19 cellular contexts compared by ENCODE assay signal in the genomic region with DNA sequence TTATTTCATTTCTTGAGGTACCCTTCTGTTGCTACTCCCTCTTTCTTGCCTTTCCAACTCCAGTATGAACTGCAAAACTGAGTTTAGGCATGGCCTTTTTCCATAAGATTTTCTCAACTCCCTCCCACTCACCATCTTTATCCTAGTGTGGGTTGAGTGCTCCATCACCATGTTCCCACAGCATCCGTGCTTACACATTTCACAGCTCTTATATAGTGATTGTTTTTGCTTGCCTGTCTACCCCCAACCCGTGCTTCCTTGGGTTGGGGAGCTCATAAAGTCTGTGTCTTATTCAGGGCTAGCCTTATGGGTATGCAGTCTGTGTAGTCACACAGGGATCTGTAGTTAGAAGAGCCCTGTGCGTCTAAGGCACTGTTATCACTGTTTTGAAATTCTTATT.
A peak's percentile ranks its signal among the peaks of the same experiment; 100 is the strongest.
DNase-seq lines count a peak whose midpoint lies in the region; ATAC-seq and TF ChIP-seq lines count a peak whose summit lies in the region.
"Had no signal": no experiment of that assay in that cellular context is flagged by ENCODE, and none has a peak within 500 bp of the region (broad histone marks: within the 10 kb centered on the region; RNA-seq: fewer than 3 reads in every experiment).

No MANE protein-coding gene starts in this region.

- H3K4me3 ChIP-seq in HEK293 (ENCODE audit: low read depth, low read length): no peak overlapping the region
- no peak overlapping the region for H3K4me3 ChIP-seq in coronary artery
- H3K4me3 ChIP-seq: BLaER1 treated with 17β-estradiol and CSF1 and Interleukin-3, amounts not matched to agents 10 nM and 100 nM; GM23338 had no signal

- CTCF ChIA-PET in HEK293 (lab: Yijun Ruan, JAX): no interaction called here

- DNase-seq in Ammon's horn (ENCODE audit: low spot score) (peak; percentile 37), inferior parietal cortex (ENCODE audit: extremely low spot score) (peak; percentile 55), superior temporal gyrus (ENCODE audit: extremely low spot score) (peak; percentile 72), coronary artery (ENCODE audit: low spot score) (no peak)
- DNase-seq: BE2C; Calu3; CD4-positive, alpha-beta memory T cell; COR-L47; DMS153; DND-41; H9; HFFc6 had no signal

- H3K4me1 ChIP-seq in HEK293 (ENCODE audit: control insufficient read depth, insufficient read depth, low read length): peaks cover 9% of the 10 kb centered on the region; the same call in 1 of the 2 replicates

- ATAC-seq in GM18498 (IDR thresholded peaks at IDR 0.05; ENCODE audit: unreplicated experiment) (no peak), GM19035 (IDR thresholded peaks at IDR 0.05; ENCODE audit: unreplicated experiment) (no peak)
- ATAC-seq: GM23338, HCT116 had no signal

- no peak overlapping the region for H3K27ac ChIP-seq in HEK293 (ENCODE audit: extremely low read depth, low read depth, low read length)
- H3K27ac ChIP-seq in coronary artery: no peak overlapping the region
- H3K27ac ChIP-seq: 22Rv1; BLaER1 treated with 17β-estradiol and CSF1 and Interleukin-3, amounts not matched to agents 10 nM and 100 nM had no signal

- POLR2A ChIA-PET in HEK293 (lab: Yijun Ruan, JAX): no interaction called here

- TF ChIP-seq CTCF in HEK293 (tag by site-specific recombination; IDR thresholded peaks at IDR 0.05) (no peak), coronary artery (IDR thresholded peaks at IDR 0.05) (no peak)

- no peaks in the 10 kb centered on the region for H3K36me3 ChIP-seq in HEK293 (ENCODE audit: control insufficient read depth in 2 of 2, insufficient read depth in 1 of 2, low read length in 2 of 2)
- H3K36me3 ChIP-seq: BE2C; BLaER1 treated with 17β-estradiol and CSF1 and Interleukin-3, amounts not matched to agents 10 nM and 100 nM had no signal

- H3K9me3 ChIP-seq in HEK293 (ENCODE audit: control insufficient read depth, insufficient read depth, low read depth, low read length): no peaks in the 10 kb centered on the region
- H3K9me3 ChIP-seq: BE2C; BLaER1 treated with 17β-estradiol and CSF1 and Interleukin-3, amounts not matched to agents 10 nM and 100 nM had no signal

TF ChIP-seq in HEK293, 187 proteins besides CTCF, POLR2A, EP300 and RAD21:
- no peak for TF ChIP-seq GLI2 (tag by site-specific recombination; IDR thresholded peaks at IDR 0.05; ENCODE audit: borderline replicate concordance, low read depth)
- no peak for TF ChIP-seq ZNF23 (tag by site-specific recombination; IDR thresholded peaks at IDR 0.05; ENCODE audit: borderline replicate concordance)
- TF ChIP-seq ZFHX2 (tag by site-specific recombination; conservative IDR thresholded peaks at IDR 0.05): 0 out of 2 replicates have a peak, but pooled peaks have one; percentile 11
- TF ChIP-seq ZNF175 (tag by site-specific recombination; IDR thresholded peaks at IDR 0.05): no peak
- no peak for TF ChIP-seq ZSCAN16 (tag by site-specific recombination; IDR thresholded peaks at IDR 0.05)
- TF ChIP-seq, protein P1, sequence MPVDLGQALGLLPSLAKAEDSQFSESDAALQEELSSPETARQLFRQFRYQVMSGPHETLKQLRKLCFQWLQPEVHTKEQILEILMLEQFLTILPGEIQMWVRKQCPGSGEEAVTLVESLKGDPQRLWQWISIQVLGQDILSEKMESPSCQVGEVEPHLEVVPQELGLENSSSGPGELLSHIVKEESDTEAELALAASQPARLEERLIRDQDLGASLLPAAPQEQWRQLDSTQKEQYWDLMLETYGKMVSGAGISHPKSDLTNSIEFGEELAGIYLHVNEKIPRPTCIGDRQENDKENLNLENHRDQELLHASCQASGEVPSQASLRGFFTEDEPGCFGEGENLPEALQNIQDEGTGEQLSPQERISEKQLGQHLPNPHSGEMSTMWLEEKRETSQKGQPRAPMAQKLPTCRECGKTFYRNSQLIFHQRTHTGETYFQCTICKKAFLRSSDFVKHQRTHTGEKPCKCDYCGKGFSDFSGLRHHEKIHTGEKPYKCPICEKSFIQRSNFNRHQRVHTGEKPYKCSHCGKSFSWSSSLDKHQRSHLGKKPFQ (tag by site-specific recombination; IDR thresholded peaks at IDR 0.05): no peak
